17 cellular contexts compared by ENCODE assay signal in the genomic region with DNA sequence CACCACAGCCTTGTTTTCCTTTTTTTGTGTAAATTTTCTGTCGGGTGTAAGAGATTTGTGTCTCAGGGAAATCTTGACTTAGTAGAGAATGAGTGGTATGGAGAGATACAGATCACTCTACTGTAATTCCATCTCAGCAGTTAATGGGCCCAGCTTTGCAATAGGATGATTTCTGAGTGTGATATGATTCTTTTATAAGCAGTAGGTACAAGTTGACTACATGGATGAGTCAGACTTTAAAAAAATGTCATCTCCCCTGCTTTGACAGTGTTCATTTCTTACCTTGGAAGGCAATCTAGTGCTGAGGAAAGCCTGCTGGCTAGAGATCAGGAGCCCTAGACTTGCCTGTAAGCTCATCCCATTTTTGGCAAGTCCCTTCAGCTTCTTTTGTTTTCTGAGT.
"Had no signal": no experiment of that assay in that cellular context is flagged by ENCODE, and none has a peak within 500 bp of the region (broad histone marks: within the 10 kb centered on the region; RNA-seq: fewer than 3 reads in every experiment).

No MANE protein-coding gene starts in this region.

- H3K36me3 ChIP-seq: adrenal gland, ovary, right lobe of liver, vagina, WERI-Rb-1 had no signal

- H3K9me3 ChIP-seq: adrenal gland, ovary, psoas muscle, right lobe of liver, testis, vagina had no signal

- H3K4me1 ChIP-seq: adrenal gland, psoas muscle, right lobe of liver, testis, vagina had no signal

- DNase-seq: activated CD4-positive, CD25-positive, alpha-beta regulatory T cell treated with anti-CD3 and anti-CD28 coated beads, Interleukin-2, amount 50 U/mL, for 72 hours; activated T-cell treated with anti-CD3 and anti-CD28 coated beads, Interleukin-2, amount 50 U/mL, for 1 hour; adrenal gland; cerebellar nuclear complex; cortex of kidney; endodermal cell; kidney; naive thymus-derived CD8-positive, alpha-beta T cell; ovary; psoas muscle; right lobe of liver; small intestine; stimulated activated CD4-positive, alpha-beta T cell treated with anti-CD3 and anti-CD28 coated beads, Interleukin-2, amount 100 ng/mL, for 24 hours; T-cell; testis; WERI-Rb-1 had no signal

- H3K27ac ChIP-seq: adrenal gland, ovary, psoas muscle, right lobe of liver, testis, vagina, WERI-Rb-1 had no signal

- H3K27me3 ChIP-seq: adrenal gland, ovary, right lobe of liver, testis, vagina had no signal

- H3K4me3 ChIP-seq: adrenal gland, ovary, psoas muscle, right lobe of liver, testis, vagina had no signal
